ENCODE assay signal across 10 cellular contexts in the genomic region with DNA sequence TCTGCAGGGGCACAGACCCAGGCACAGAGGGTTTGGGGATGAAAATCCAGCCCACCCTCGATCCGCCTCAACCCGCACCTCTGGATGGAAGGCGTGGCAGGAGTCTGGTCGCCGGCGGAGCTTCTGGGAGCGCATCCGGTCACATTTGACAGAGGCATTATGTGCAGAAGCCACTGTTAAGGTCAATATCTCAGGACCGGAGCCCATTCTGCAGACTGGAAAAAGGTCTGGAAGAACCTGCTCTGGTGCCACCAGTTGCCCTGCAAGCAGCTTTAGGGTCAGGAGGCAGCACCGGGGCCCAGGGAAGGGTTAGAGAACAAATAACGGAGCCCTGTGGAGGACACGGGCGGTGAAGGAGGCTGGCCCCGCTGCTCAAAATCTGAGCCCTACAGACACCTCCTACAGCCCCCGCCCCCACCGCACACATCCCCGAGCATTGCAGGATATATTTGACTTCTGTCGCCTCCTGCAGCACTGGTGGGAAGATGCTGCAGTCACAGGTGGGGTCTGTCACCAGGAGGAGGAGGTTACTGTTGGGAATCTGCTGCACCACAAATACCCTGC. TPM values are rescaled to one million over a fixed set of nuclear protein-coding genes. Genes with fewer than 3 reads are reported as not detected.
DNase-seq lines count a peak whose midpoint lies in the region; ATAC-seq and TF ChIP-seq lines count a peak whose summit lies in the region.
"Had no signal": no experiment of that assay in that cellular context is flagged by ENCODE, and none has a peak within 500 bp of the region (broad histone marks: within the 10 kb centered on the region; RNA-seq: fewer than 3 reads in every experiment).

No MANE protein-coding gene starts in this region.

- no peak for DNase-seq in DND-41
- DNase-seq in MM.1S: no peak
- DNase-seq in effector memory CD8-positive, alpha-beta T cell: no peak
- peak; percentile 79 for DNase-seq in posterior vena cava (ENCODE audit: low spot score)
- no peak for DNase-seq in NCI-H1930 (lab: John Stamatoyannopoulos, UW)
- DNase-seq in NCI-H1436 treated with DMSO at 0.1 percent for 48 hours (lab: John Stamatoyannopoulos, UW): no peak

- TF ChIP-seq CTCF in DND-41 (IDR thresholded peaks at IDR 0.05; ENCODE audit: borderline replicate concordance, extremely low read depth, low read length, poor library complexity, severe bottlenecking) (no peak), MM.1S (IDR thresholded peaks at IDR 0.05; ENCODE audit: low read length) (no peak)

- H3K4me1 Mint-ChIP-seq in effector memory CD8-positive, alpha-beta T cell (ENCODE audit: low read depth in 2 of 2): peaks cover 20 to 31% of the 10 kb centered on the region in 2 donors

- H3K4me3 Mint-ChIP-seq in effector memory CD8-positive, alpha-beta T cell: peak overlapping the region; percentile 84

- intact Hi-C loops in posterior vena cava (cut with DNase I): loop anchor here (5.0 to 10.0 kb wide), 4 partner anchors 132 to 789 kb away; no protein-coding TSS in a partner anchor

- H3K36me3 ChIP-seq in DND-41 (ENCODE audit: insufficient read depth, low read length): no peaks in the 10 kb centered on the region
- H3K36me3 ChIP-seq in MM.1S (replicated peaks; ENCODE audit: insufficient read depth, low read length): no peaks in the 10 kb centered on the region
- H3K36me3 ChIP-seq: ovary had no signal

- H3K9me3 ChIP-seq in DND-41 (ENCODE audit: insufficient read depth, low read length, severe bottlenecking) (no peaks in the 10 kb centered on the region), MM.1S (replicated peaks; ENCODE audit: insufficient read depth, low read length) (no peaks in the 10 kb centered on the region)
- H3K9me3 ChIP-seq: ovary had no signal

- H3K4me1 ChIP-seq in DND-41 (ENCODE audit: insufficient read depth, low read length) (peaks cover 18% of the 10 kb centered on the region), MM.1S (ENCODE audit: low read length) (no peaks in the 10 kb centered on the region)

- H3K4me3 ChIP-seq in DND-41 (ENCODE audit: low read depth in 1 of 2, low read length in 2 of 2) (no peak overlapping the region), MM.1S (ENCODE audit: low read length) (no peak overlapping the region; the same call in 1 of the 2 replicates)

- H3K9me3 Mint-ChIP-seq in effector memory CD8-positive, alpha-beta T cell: no peaks in the 10 kb centered on the region

- no peaks in the 10 kb centered on the region for H3F3A ChIP-seq in MM.1S (ENCODE audit: insufficient read depth, low read length)

- H2AFZ ChIP-seq in DND-41 (ENCODE audit: low read depth, low read length) (peak overlapping the region; percentile 100), MM.1S (ENCODE audit: low read length) (peak overlapping the region; percentile 87)

- peaks cover 7% of the 10 kb centered on the region for H4K20me1 ChIP-seq in DND-41 (ENCODE audit: insufficient read depth, low read length)
- H4K20me1 ChIP-seq in MM.1S (ENCODE audit: insufficient read depth, low read length): no peaks in the 10 kb centered on the region

- H3K9me2 ChIP-seq in MM.1S (replicated peaks; ENCODE audit: insufficient read depth, low read length): no peaks in the 10 kb centered on the region

- peaks cover 15% of the 10 kb centered on the region for H3K36me3 Mint-ChIP-seq in effector memory CD8-positive, alpha-beta T cell (ENCODE audit: insufficient read depth)

- H3K27me3 Mint-ChIP-seq in effector memory CD8-positive, alpha-beta T cell: no peaks in the 10 kb centered on the region

- ATAC-seq in DND-41 (ENCODE audit: insufficient read depth, low read depth) (no peak), GM19463 (IDR thresholded peaks at IDR 0.05; ENCODE audit: unreplicated experiment) (no peak), GM19023 (IDR thresholded peaks at IDR 0.05; ENCODE audit: unreplicated experiment) (no peak)
- ATAC-seq in effector memory CD8-positive, alpha-beta T cell (replicated peaks): no peak

- no peaks in the 10 kb centered on the region for H3K79me2 ChIP-seq in DND-41 (ENCODE audit: insufficient read depth, low read length)
- H3K79me2 ChIP-seq in MM.1S (ENCODE audit: low read length): no peaks in the 10 kb centered on the region

- peak overlapping the region; percentile 64 for H3K9ac ChIP-seq in DND-41 (ENCODE audit: low read depth, low read length)
- H3K9ac ChIP-seq in MM.1S (ENCODE audit: low read length): peak overlapping the region; percentile 34; the same call in 1 of the 2 replicates

- H3K27me3 ChIP-seq in DND-41 (ENCODE audit: insufficient read depth, low read length, poor library complexity): no peaks in the 10 kb centered on the region
- peaks cover 4% of the 10 kb centered on the region; the same call in 1 of the 2 replicates for H3K27me3 ChIP-seq in MM.1S (replicated peaks; ENCODE audit: insufficient read depth, low read length)
- H3K27me3 ChIP-seq: ovary had no signal

- H3K4me2 ChIP-seq in DND-41 (ENCODE audit: insufficient read depth, low read length) (peak overlapping the region; percentile 78), MM.1S (ENCODE audit: low read depth, low read length) (peak overlapping the region; percentile 99)

- peak overlapping the region in 1 of 2 donors; percentile 67 for H3K27ac Mint-ChIP-seq in effector memory CD8-positive, alpha-beta T cell

- H3K27ac ChIP-seq in DND-41 (ENCODE audit: low read length) (no peak overlapping the region), MM.1S (ENCODE audit: low read length) (no peak overlapping the region)
- H3K27ac ChIP-seq: epithelial cell of prostate, ovary had no signal

RNA-seq across cellular contexts. Expression of a gene that starts 25.1 kb away (rescaled TPM):
- total RNA-seq in posterior vena cava: not detected
- total RNA-seq: ovary had no signal
